Comparison of ENCODE assay signal across 8 cellular contexts in genomic region chr6:73129653-73130443, GRCh38.
DNase-seq lines count a peak whose midpoint lies in the region; ATAC-seq and TF ChIP-seq lines count a peak whose summit lies in the region.

No MANE protein-coding gene starts in this region.

- WGBS in prostate gland: 27% methylated on average over 14 of the region's 14 CpGs

- H3K27ac Mint-ChIP-seq in activated naive CD4-positive, alpha-beta T cell treated with anti-CD3 and anti-CD28 coated beads for 36 hours: no peak overlapping the region

- DNase-seq in GM03348 (ENCODE audit: low spot score) (peak; percentile 81), KG1 (lab: John Stamatoyannopoulos, UW) (peak; percentile 65), SK-MEL-5 (ENCODE audit: low read depth, low spot score) (peak; percentile 91), head of caudate nucleus (peak; percentile 28 to 94 (median 82)), prostate gland (ENCODE audit: low spot score) (peak; percentile 80), uterus (peak; percentile 30 to 54)
- peak; percentile 94 for DNase-seq in activated naive CD4-positive, alpha-beta T cell treated with anti-CD3 and anti-CD28 coated beads for 36 hours

- CTCF ChIA-PET in activated naive CD4-positive, alpha-beta T cell treated with anti-CD3 and anti-CD28 coated beads for 36 hours (lab: Charles Lee): interaction anchor here (0.6 to 9.1 kb wide), 27 partner anchors 8 to 720 kb away, joined by 3 to 138 read pairs (median 4); partner anchors contain the start of gene KCNQ5

- TF ChIP-seq POLR2A in prostate gland (IDR thresholded peaks at IDR 0.05): no peak
- no peak for TF ChIP-seq POLR2A in uterus (IDR thresholded peaks at IDR 0.05)

- H3K4me3 ChIP-seq in prostate gland (no peak overlapping the region), uterus (no peak overlapping the region)

- peak overlapping the region; percentile 36 for H3K4me3 Mint-ChIP-seq in activated naive CD4-positive, alpha-beta T cell treated with anti-CD3 and anti-CD28 coated beads for 36 hours

- H3K27ac ChIP-seq in prostate gland (no peak overlapping the region), uterus (no peak overlapping the region)

- no peaks in the 10 kb centered on the region for H3K27me3 ChIP-seq in prostate gland (replicated peaks; ENCODE audit: insufficient read depth)
- no peaks in the 10 kb centered on the region for H3K27me3 ChIP-seq in uterus

- in situ Hi-C loops in SK-MEL-5 (cut with HindIII; ENCODE audit: low pct_unique_long_range_greater_than_20kb, low sequenced_read_pairs): loop anchor here (25.0 kb wide), 1 partner anchor 518 kb away; the partner anchor contains the start of gene KCNQ5

- peak; percentile 95 for ATAC-seq in GM21786 (IDR thresholded peaks at IDR 0.05; ENCODE audit: unreplicated experiment)

- H3K27me3 Mint-ChIP-seq in activated naive CD4-positive, alpha-beta T cell treated with anti-CD3 and anti-CD28 coated beads for 36 hours (ENCODE audit: low read depth): no peaks in the 10 kb centered on the region

- H3K36me3 ChIP-seq in prostate gland (no peaks in the 10 kb centered on the region), uterus (no peaks in the 10 kb centered on the region)

- intact Hi-C loops in activated naive CD4-positive, alpha-beta T cell treated with anti-CD3 and anti-CD28 coated beads for 36 hours (cut with micrococcal nuclease): loop anchor here (1.0 to 5.0 kb wide), 9 partner anchors 51 to 718 kb away; no protein-coding TSS in a partner anchor
- intact Hi-C loops in head of caudate nucleus (cut with DNase I): loop anchor here (10.0 kb wide), 1 partner anchor 515 kb away; no protein-coding TSS in a partner anchor
- intact Hi-C loops in prostate gland (cut with DNase I): loop anchor here (2.0 kb wide), 2 partner anchors 509 to 717 kb away; no protein-coding TSS in a partner anchor
- intact Hi-C loops in uterus (cut with DNase I; ENCODE audit: low total_unique reads): no loop called here

- H3K4me1 Mint-ChIP-seq in activated naive CD4-positive, alpha-beta T cell treated with anti-CD3 and anti-CD28 coated beads for 36 hours (ENCODE audit: low read depth): peaks cover 4% of the 10 kb centered on the region

- no peaks in the 10 kb centered on the region for H3K4me1 ChIP-seq in prostate gland (replicated peaks)
- no peaks in the 10 kb centered on the region for H3K4me1 ChIP-seq in uterus

- peaks cover 10% of the 10 kb centered on the region for H3K36me3 Mint-ChIP-seq in activated naive CD4-positive, alpha-beta T cell treated with anti-CD3 and anti-CD28 coated beads for 36 hours (ENCODE audit: low read depth)

- H3K9me3 ChIP-seq in prostate gland: no peaks in the 10 kb centered on the region
- H3K9me3 ChIP-seq in uterus: no peaks in the 10 kb centered on the region

- no peaks in the 10 kb centered on the region for H3K9me3 Mint-ChIP-seq in activated naive CD4-positive, alpha-beta T cell treated with anti-CD3 and anti-CD28 coated beads for 36 hours

- peak; percentile 79 to 91 (median 89) for TF ChIP-seq CTCF in prostate gland (IDR thresholded peaks at IDR 0.05)
- TF ChIP-seq CTCF in uterus (IDR thresholded peaks at IDR 0.05): peak; percentile 39 to 77 (median 62)

Comparison
In these comparisons a context has a peak if more than half of its experiments do, and no peak if none do; other contexts are left out.
1. DNase-seq: peak in every context shown above with its lines; median percentile 94 in activated naive CD4-positive, alpha-beta T cell treated with anti-CD3 and anti-CD28 coated beads for 36 hours; 91 in SK-MEL-5; 82 in head of caudate nucleus; 81 in GM03348; 80 in prostate gland; 65 in KG1; 42 in uterus.